1 cellular context compared by ENCODE assay signal in genomic region chr15:99454941-99455795, GRCh38.
TF ChIP-seq lines count a peak whose summit lies in the region.

No MANE protein-coding gene starts in this region.

TF ChIP-seq in K562, 482 proteins besides CTCF, POLR2A, EP300 and RAD21 (continued from another document):
- no peak for TF ChIP-seq E2F8 (IDR thresholded peaks at IDR 0.05; ENCODE audit: low read depth, partially characterized antibody)
- TF ChIP-seq PKNOX1 (IDR thresholded peaks at IDR 0.05) = no peak
- no peak for TF ChIP-seq PHTF2 (CRISPR knock-in tag; IDR thresholded peaks at IDR 0.05)
- no peak for TF ChIP-seq SMC3 (conservative IDR thresholded peaks at IDR 0.05; ENCODE audit: insufficient read depth, low read depth, low read length)
- no peak for TF ChIP-seq ZNF592 (IDR thresholded peaks at IDR 0.05)
- no peak for TF ChIP-seq NR2C2 (CRISPR knock-in tag; IDR thresholded peaks at IDR 0.05)
- TF ChIP-seq NR2C2 (tag; IDR thresholded peaks at IDR 0.05) = peak; percentile 31; the same call in 1 of the 2 replicates
- TF ChIP-seq HDGF (IDR thresholded peaks at IDR 0.05) = no peak
- TF ChIP-seq TAF15 (IDR thresholded peaks at IDR 0.05; ENCODE audit: low read depth, low read length) = no peak
- no peak for TF ChIP-seq SREBF2 (CRISPR knock-in tag; IDR thresholded peaks at IDR 0.05)
- TF ChIP-seq ZFX (CRISPR knock-in tag; IDR thresholded peaks at IDR 0.05) = 0 out of 2 replicates have a peak, but pooled peaks have one; percentile 25
- TF ChIP-seq, protein P1, sequence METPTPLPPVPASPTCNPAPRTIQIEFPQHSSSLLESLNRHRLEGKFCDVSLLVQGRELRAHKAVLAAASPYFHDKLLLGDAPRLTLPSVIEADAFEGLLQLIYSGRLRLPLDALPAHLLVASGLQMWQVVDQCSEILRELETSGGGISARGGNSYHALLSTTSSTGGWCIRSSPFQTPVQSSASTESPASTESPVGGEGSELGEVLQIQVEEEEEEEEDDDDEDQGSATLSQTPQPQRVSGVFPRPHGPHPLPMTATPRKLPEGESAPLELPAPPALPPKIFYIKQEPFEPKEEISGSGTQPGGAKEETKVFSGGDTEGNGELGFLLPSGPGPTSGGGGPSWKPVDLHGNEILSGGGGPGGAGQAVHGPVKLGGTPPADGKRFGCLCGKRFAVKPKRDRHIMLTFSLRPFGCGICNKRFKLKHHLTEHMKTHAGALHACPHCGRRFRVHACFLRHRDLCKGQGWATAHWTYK (CRISPR knock-in tag; IDR thresholded peaks at IDR 0.05) = no peak
- no peak for TF ChIP-seq BRCA1 (IDR thresholded peaks at IDR 0.05)
- TF ChIP-seq BRCA1 (CRISPR knock-in tag; IDR thresholded peaks at IDR 0.05) = no peak
- TF ChIP-seq JUND (IDR thresholded peaks at IDR 0.05; ENCODE audit: borderline replicate concordance, low read depth, low read length) = peak; percentile 35; the same call in 1 of the 2 replicates
- TF ChIP-seq JUND (tag; IDR thresholded peaks at IDR 0.05; ENCODE audit: borderline replicate concordance, low read depth, low read length) = no peak; the same call in 2 of the 3 replicates
- TF ChIP-seq NRF1 (conservative IDR thresholded peaks at IDR 0.05 in 1 of 2, IDR thresholded peaks at IDR 0.05 in 1 of 2) = peak; percentile 23 to 38; a peak in 2 of 4 replicates
- TF ChIP-seq, protein P2, sequence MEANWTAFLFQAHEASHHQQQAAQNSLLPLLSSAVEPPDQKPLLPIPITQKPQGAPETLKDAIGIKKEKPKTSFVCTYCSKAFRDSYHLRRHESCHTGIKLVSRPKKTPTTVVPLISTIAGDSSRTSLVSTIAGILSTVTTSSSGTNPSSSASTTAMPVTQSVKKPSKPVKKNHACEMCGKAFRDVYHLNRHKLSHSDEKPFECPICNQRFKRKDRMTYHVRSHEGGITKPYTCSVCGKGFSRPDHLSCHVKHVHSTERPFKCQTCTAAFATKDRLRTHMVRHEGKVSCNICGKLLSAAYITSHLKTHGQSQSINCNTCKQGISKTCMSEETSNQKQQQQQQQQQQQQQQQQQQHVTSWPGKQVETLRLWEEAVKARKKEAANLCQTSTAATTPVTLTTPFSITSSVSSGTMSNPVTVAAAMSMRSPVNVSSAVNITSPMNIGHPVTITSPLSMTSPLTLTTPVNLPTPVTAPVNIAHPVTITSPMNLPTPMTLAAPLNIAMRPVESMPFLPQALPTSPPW (CRISPR knock-in tag; IDR thresholded peaks at IDR 0.05) = peak; percentile 42
- TF ChIP-seq RFX7 (CRISPR knock-in tag; IDR thresholded peaks at IDR 0.05) = no peak
- TF ChIP-seq NR3C1 (CRISPR knock-in tag; IDR thresholded peaks at IDR 0.05) = no peak
- TF ChIP-seq CBFA2T3 (IDR thresholded peaks at IDR 0.05) = 0 out of 2 replicates have a peak, but pooled peaks have one; percentile 11
- TF ChIP-seq CBX3 (IDR thresholded peaks at IDR 0.05; ENCODE audit: borderline replicate concordance in 1 of 2, low read length in 2 of 2) = no peak
- no peak for TF ChIP-seq DMBX1 (CRISPR knock-in tag; IDR thresholded peaks at IDR 0.05; ENCODE audit: borderline replicate concordance)
- TF ChIP-seq JUN (IDR thresholded peaks at IDR 0.05; ENCODE audit: borderline replicate concordance, low read depth, low read length) = peak; percentile 16; the same call in 1 of the 2 replicates
- TF ChIP-seq JUN (CRISPR knock-in tag; IDR thresholded peaks at IDR 0.05; ENCODE audit: borderline replicate concordance) = no peak
- TF ChIP-seq, protein P3, sequence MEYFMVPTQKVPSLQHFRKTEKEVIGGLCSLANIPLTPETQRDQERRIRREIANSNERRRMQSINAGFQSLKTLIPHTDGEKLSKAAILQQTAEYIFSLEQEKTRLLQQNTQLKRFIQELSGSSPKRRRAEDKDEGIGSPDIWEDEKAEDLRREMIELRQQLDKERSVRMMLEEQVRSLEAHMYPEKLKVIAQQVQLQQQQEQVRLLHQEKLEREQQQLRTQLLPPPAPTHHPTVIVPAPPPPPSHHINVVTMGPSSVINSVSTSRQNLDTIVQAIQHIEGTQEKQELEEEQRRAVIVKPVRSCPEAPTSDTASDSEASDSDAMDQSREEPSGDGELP (CRISPR knock-in tag; IDR thresholded peaks at IDR 0.05; ENCODE audit: borderline replicate concordance) = peak; percentile 10; the same call in 1 of the 2 replicates
- no peak for TF ChIP-seq ARID4B (CRISPR knock-in tag; IDR thresholded peaks at IDR 0.05)
- no peak for TF ChIP-seq STAT5B (CRISPR knock-in tag; IDR thresholded peaks at IDR 0.05)
- peak in 1 of 2 experiments; percentile 72; a peak in 2 of 4 replicates for TF ChIP-seq MAZ (CRISPR knock-in tag; conservative IDR thresholded peaks at IDR 0.05 in 1 of 2, IDR thresholded peaks at IDR 0.05 in 1 of 2)
- peak; percentile 81 for TF ChIP-seq FOSL1 (tag; conservative IDR thresholded peaks at IDR 0.05)
- no peak for TF ChIP-seq CHCHD3 (CRISPR knock-in tag; IDR thresholded peaks at IDR 0.05)
- no peak for TF ChIP-seq ZNF79 (CRISPR knock-in tag; IDR thresholded peaks at IDR 0.05; ENCODE audit: low read depth)
- no peak for TF ChIP-seq ZFPM2 (CRISPR knock-in tag; IDR thresholded peaks at IDR 0.05)
- TF ChIP-seq, protein P4, sequence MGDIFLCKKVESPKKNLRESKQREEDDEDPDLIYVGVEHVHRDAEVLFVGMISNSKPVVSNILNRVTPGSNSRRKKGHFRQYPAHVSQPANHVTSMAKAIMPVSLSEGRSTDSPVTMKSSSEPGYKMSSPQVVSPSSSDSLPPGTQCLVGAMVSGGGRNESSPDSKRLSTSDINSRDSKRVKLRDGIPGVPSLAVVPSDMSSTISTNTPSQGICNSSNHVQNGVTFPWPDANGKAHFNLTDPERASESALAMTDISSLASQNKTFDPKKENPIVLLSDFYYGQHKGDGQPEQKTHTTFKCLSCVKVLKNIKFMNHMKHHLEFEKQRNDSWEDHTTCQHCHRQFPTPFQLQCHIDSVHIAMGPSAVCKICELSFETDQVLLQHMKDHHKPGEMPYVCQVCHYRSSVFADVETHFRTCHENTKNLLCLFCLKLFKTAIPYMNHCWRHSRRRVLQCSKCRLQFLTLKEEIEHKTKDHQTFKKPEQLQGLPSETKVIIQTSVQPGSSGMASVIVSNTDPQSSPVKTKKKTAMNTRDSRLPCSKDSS (IDR thresholded peaks at IDR 0.05; ENCODE audit: low read depth, partially characterized antibody) = no peak
- no peak for TF ChIP-seq BRF1 (IDR thresholded peaks at IDR 0.05; ENCODE audit: borderline replicate concordance, extremely low read depth, insufficient read length)
- no peak for TF ChIP-seq STAT5A (IDR thresholded peaks at IDR 0.05; ENCODE audit: borderline replicate concordance, low read length)
- no peak for TF ChIP-seq SRSF7 (optimal IDR thresholded peaks at IDR 0.05; ENCODE audit: low read depth, low read length)
